In the genomic region with DNA sequence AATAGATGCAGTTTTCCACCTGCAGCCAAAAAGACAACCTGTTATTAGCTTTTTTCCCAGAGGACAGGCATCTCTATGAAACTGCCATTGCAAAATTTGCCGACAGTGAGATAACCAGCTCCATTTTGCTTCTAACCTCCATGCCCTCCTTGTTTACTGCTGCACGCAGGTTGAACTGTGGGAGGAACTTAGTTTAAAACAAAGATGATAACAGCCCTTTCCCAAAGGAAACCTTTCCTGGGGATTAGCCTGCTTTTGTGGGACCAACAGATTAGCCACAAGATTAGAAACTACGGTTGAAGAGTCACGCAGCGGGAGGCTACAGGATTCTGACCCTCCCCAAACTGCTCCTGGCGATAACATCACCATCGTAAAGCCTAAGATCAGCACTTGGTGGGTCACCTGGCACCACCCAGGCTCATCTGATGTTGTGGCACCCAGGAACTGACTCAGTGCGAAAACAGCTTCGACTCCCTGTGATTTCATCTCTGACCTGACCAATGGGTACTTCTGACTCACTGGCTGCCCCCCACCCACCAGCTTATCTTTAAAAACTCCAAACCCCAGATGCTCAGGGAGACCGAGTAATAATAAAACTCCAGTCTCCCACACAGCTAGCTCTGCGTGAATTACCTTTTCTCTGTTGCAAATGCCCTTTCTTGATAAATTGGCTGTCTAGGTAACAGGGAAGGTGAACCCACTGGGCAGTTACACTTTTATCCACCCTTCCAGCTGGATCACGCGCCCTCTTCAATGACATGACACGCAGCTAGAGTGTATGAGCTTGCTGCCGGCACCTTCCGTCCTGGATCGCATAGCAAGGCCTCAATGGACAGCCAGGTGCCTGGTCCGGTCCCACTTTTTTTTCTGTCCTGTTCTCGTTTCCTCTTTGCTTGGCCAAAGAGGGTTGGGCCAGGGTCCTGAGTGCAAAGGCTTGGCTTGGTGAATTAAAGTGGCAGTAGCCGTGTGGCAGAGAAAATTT, we compare ENCODE assay signal across 8 cellular contexts. TPM values are rescaled to one million over a fixed set of nuclear protein-coding genes. Genes with fewer than 3 reads are reported as not detected.
DNase-seq lines count a peak whose midpoint lies in the region; ATAC-seq, FAIRE-seq and TF ChIP-seq lines count a peak whose summit lies in the region.

No MANE protein-coding gene starts in this region.

- H3K4me2 ChIP-seq in K562 (ENCODE audit: insufficient read depth, low read length), result peak overlapping the region; percentile 86
- H3K4me2 ChIP-seq in mesenchymal stem cell (ENCODE audit: low read length, poor library complexity, severe bottlenecking), result peak overlapping the region; percentile 86

- in situ Hi-C loops in K562 (cut with MboI), result no loop called here

- no peak overlapping the region for H3K14ac ChIP-seq in mesenchymal stem cell (ENCODE audit: low read length in 2 of 2)

- H4K8ac ChIP-seq in mesenchymal stem cell (ENCODE audit: low read length), result no peak overlapping the region

- H3K4me3 ChIP-seq in SK-N-MC (peak overlapping the region; percentile 96), K562 (peak overlapping the region; percentile 84), mesenchymal stem cell (ENCODE audit: insufficient read depth in 1 of 2, low read depth in 1 of 2, low read length in 2 of 2) (peak overlapping the region in 1 of 2 experiments; percentile 96)

- no peak overlapping the region for H3K27ac ChIP-seq in SK-N-MC
- peak overlapping the region; percentile 68 for H3K27ac ChIP-seq in K562 (ENCODE audit: extremely low read depth, low read depth, low read length)
- peak overlapping the region; percentile 35 for H3K27ac ChIP-seq in mesenchymal stem cell (ENCODE audit: low read length, poor library complexity, severe bottlenecking)

- peaks cover 28% of the 10 kb centered on the region; the same call in 2 of the 3 replicates for H3K79me2 ChIP-seq in K562 (ENCODE audit: control insufficient read depth, insufficient read depth, low read length)

- peaks cover 76% of the 10 kb centered on the region for H3K4me1 Mint-ChIP-seq in stimulated activated naive CD8-positive, alpha-beta T cell treated with anti-CD3 and anti-CD28 coated beads, Interleukin-15, amount 100 ng/mL, for 72 hours

- H2BK120ac ChIP-seq in mesenchymal stem cell (ENCODE audit: low read depth, low read length), result no peak overlapping the region

- peak; percentile 84 for FAIRE-seq in K562 (lab: Jason Lieb, UNC)

- TF ChIP-seq RAD21 in K562 (CRISPR knock-in tag; conservative IDR thresholded peaks at IDR 0.05 in 1 of 2, IDR thresholded peaks at IDR 0.05 in 1 of 2), result no peak

- TF ChIP-seq EP300 in K562 (IDR thresholded peaks at IDR 0.05; ENCODE audit: low read length), result peak; percentile 10; the same call in 1 of the 2 replicates

- DNase-seq in SK-N-MC (ENCODE audit: low read depth, low spot score) (no peak), K562 (ENCODE audit: extremely low read depth in 1 of 4, low spot score in 3 of 4) (peak in 2 of 4 experiments; percentile 64 to 81), mesenchymal stem cell (no peak), NCI-H146 treated with DMSO at 0.1 percent for 48 hours (lab: John Stamatoyannopoulos, UW; ENCODE audit: unreplicated experiment) (no peak)
- peak; percentile 64 to 88 for DNase-seq in stimulated activated naive CD8-positive, alpha-beta T cell treated with anti-CD3 and anti-CD28 coated beads, Interleukin-15, amount 100 ng/mL, for 72 hours

- H3K9me1 ChIP-seq in K562 (ENCODE audit: control insufficient read depth, insufficient read depth, low read length), result no peaks in the 10 kb centered on the region

- peaks cover 17% of the 10 kb centered on the region; the same call in 1 of the 2 replicates for H4K20me1 ChIP-seq in K562 (replicated peaks; ENCODE audit: control insufficient read depth, insufficient read depth, low read length)

- H3K27me3 ChIP-seq in K562 (ENCODE audit: control insufficient read depth in 2 of 2, insufficient read depth in 2 of 2, low read length in 2 of 2) (no peaks in the 10 kb centered on the region), mesenchymal stem cell (ENCODE audit: control insufficient read depth in 1 of 2, insufficient read depth in 1 of 2, low read length in 2 of 2) (no peaks in the 10 kb centered on the region)

- H2BK5ac ChIP-seq in mesenchymal stem cell (ENCODE audit: low read depth, low read length, poor library complexity, severe bottlenecking), result no peak overlapping the region

- peak; percentile 50 for TF ChIP-seq POLR2A in GM19193 (IDR thresholded peaks at IDR 0.05; ENCODE audit: extremely low read depth, insufficient read depth, insufficient read length)
- peak; percentile 31; the same call in 1 of the 2 replicates for TF ChIP-seq POLR2A in K562 (conservative IDR thresholded peaks at IDR 0.05)

- H3K4ac ChIP-seq in mesenchymal stem cell (ENCODE audit: low read depth in 1 of 2, low read length in 2 of 2), result peak overlapping the region in 1 of 2 experiments; percentile 81

- ATAC-seq in K562, result peak; percentile 4
- ATAC-seq in stimulated activated naive CD8-positive, alpha-beta T cell treated with anti-CD3 and anti-CD28 coated beads, Interleukin-15, amount 100 ng/mL, for 72 hours, result peak; percentile 76
- ATAC-seq in HG02884 (IDR thresholded peaks at IDR 0.05; ENCODE audit: unreplicated experiment), result no peak
- no peak for ATAC-seq in GM18858 (IDR thresholded peaks at IDR 0.05; ENCODE audit: unreplicated experiment)

- POLR2A ChIA-PET in K562 (lab: Yijun Ruan, JAX), result interaction anchor here (0.6 to 2.7 kb wide), 12 partner anchors 9 to 397 kb away, joined by 3 to 30 read pairs (median 3); partner anchors contain the start of genes GRK4 and NOP14

- peak overlapping the region; percentile 29 for H2AK5ac ChIP-seq in mesenchymal stem cell (ENCODE audit: low read length, severe bottlenecking)

- no peak for TF ChIP-seq CTCF in K562 (IDR thresholded peaks at IDR 0.05 in 2 of 3, conservative IDR thresholded peaks at IDR 0.05 in 1 of 3; ENCODE audit: insufficient read depth in 2 of 3, low read depth in 1 of 3, low read length in 3 of 3)

- H3K18ac ChIP-seq in mesenchymal stem cell (ENCODE audit: low read depth in 1 of 2, low read length in 2 of 2), result no peak overlapping the region

- H3K36me3 ChIP-seq in SK-N-MC (ENCODE audit: insufficient read depth, low read length) (peaks cover 34% of the 10 kb centered on the region), K562 (ENCODE audit: control insufficient read depth, insufficient read depth, low read length) (peaks cover 62% of the 10 kb centered on the region), mesenchymal stem cell (ENCODE audit: control insufficient read depth in 1 of 2, insufficient read depth in 2 of 2, low read depth in 1 of 2, low read length in 2 of 2) (peaks cover 63 to 68% of the 10 kb centered on the region in 2 experiments)

- no peaks in the 10 kb centered on the region for H3K9me3 ChIP-seq in SK-N-MC (ENCODE audit: low read depth, low read length)
- H3K9me3 ChIP-seq in K562 (replicated peaks; ENCODE audit: control insufficient read depth, insufficient read depth, low read depth, low read length), result no peaks in the 10 kb centered on the region
- no peaks in the 10 kb centered on the region for H3K9me3 ChIP-seq in mesenchymal stem cell (ENCODE audit: control insufficient read depth, low read length)

- H4K91ac ChIP-seq in mesenchymal stem cell (ENCODE audit: low read length), result no peak overlapping the region

- no peak overlapping the region for H2BK12ac ChIP-seq in mesenchymal stem cell (ENCODE audit: low read length in 2 of 2)

- H3K4me1 ChIP-seq in K562 (replicated peaks in 1 of 2; ENCODE audit: control insufficient read depth in 2 of 2, insufficient read depth in 2 of 2, low read length in 2 of 2) (peaks cover 17 to 66% of the 10 kb centered on the region in 2 experiments; a peak in 4 of 5 replicates), mesenchymal stem cell (ENCODE audit: control insufficient read depth, insufficient read depth, low read depth, low read length) (peaks cover 54% of the 10 kb centered on the region)

- H2AFZ ChIP-seq in K562 (ENCODE audit: low read depth, low read length), result no peak overlapping the region
- no peak overlapping the region for H2AFZ ChIP-seq in mesenchymal stem cell (ENCODE audit: low read depth, low read length)

- H3K4me3 Mint-ChIP-seq in stimulated activated naive CD8-positive, alpha-beta T cell treated with anti-CD3 and anti-CD28 coated beads, Interleukin-15, amount 100 ng/mL, for 72 hours, result peak overlapping the region; percentile 89 to 91

- H3K9ac ChIP-seq in SK-N-MC (ENCODE audit: insufficient read length), result peak overlapping the region; percentile 93
- peak overlapping the region; percentile 77 to 99; a peak in 3 of 4 replicates for H3K9ac ChIP-seq in K562 (ENCODE audit: insufficient read depth in 1 of 2, low read depth in 2 of 2, low read length in 2 of 2)
- H3K9ac ChIP-seq in mesenchymal stem cell (ENCODE audit: low read length), result peak overlapping the region; percentile 95

- no peaks in the 10 kb centered on the region for H3K27me3 Mint-ChIP-seq in stimulated activated naive CD8-positive, alpha-beta T cell treated with anti-CD3 and anti-CD28 coated beads, Interleukin-15, amount 100 ng/mL, for 72 hours

- CTCF ChIA-PET in K562 (lab: Yijun Ruan, JAX; ENCODE audit: low intra/inter-chr PET ratio), result no interaction called here

- H3K23ac ChIP-seq in mesenchymal stem cell (ENCODE audit: low read length in 2 of 2), result no peak overlapping the region

- WGBS in K562 (ENCODE audit: insufficient coverage, low coverage, missing lambda C conversion rate), result 11% methylated on average over 20 of the region's 20 CpGs
- WGBS in mesenchymal stem cell, result 85% methylated on average over 20 of the region's 20 CpGs

- H2BK15ac ChIP-seq in mesenchymal stem cell (ENCODE audit: low read depth, poor library complexity, severe bottlenecking), result no peak overlapping the region

- H3K79me1 ChIP-seq in mesenchymal stem cell (replicated peaks; ENCODE audit: low read length, poor library complexity, severe bottlenecking), result peaks cover 24% of the 10 kb centered on the region

- TSS peak; percentile 72 for BruUV-seq in K562 (replicated peaks; lab: Mats Ljungman, UMichigan)

- peak overlapping the region; percentile 95 to 97 for H3K27ac Mint-ChIP-seq in stimulated activated naive CD8-positive, alpha-beta T cell treated with anti-CD3 and anti-CD28 coated beads, Interleukin-15, amount 100 ng/mL, for 72 hours

- intact Hi-C loops in K562 (cut with micrococcal nuclease), result loop anchor here (1.0 kb wide), 1 partner anchor 172 kb away; no protein-coding TSS in a partner anchor

- H3K9me3 Mint-ChIP-seq in stimulated activated naive CD8-positive, alpha-beta T cell treated with anti-CD3 and anti-CD28 coated beads, Interleukin-15, amount 100 ng/mL, for 72 hours, result no peaks in the 10 kb centered on the region

RNA-seq across cellular contexts. Expression of gene NOP14, which starts 27.2 kb away (rescaled TPM):
- 31.1 and 38.1 TPM in 2 replicates for total RNA-seq in K562 (2011; cell fraction: chromatin; rRNA removed; ENCODE audit: low replicate concordance)
- total RNA-seq in K562 (2011; cell fraction: nucleolus; rRNA removed), result 16.3 and 18.0 TPM in 2 replicates
- total RNA-seq in K562 (2011; cell fraction: nucleoplasm; rRNA removed), result 15.6 and 17.2 TPM in 2 replicates
- total RNA-seq in K562 (2014; rRNA removed) (50.9 and 56.1 TPM in 2 replicates), K562 (2014; rRNA removed; fragmentation: Illumina TruSeq; extraction: Trizol) (53.8 and 55.0 TPM in 2 replicates), K562 (2015; rRNA removed; fragmentation: Illumina TruSeq; extraction: Trizol) (61.1 and 61.7 TPM in 2 replicates), K562 (2021) (69.8 and 76.0 TPM in 2 replicates)
- polyA plus RNA-seq in K562 (2011; rRNA removed) (13.4 and 15.2 TPM in 2 replicates), K562 (2014; fragmentation: Illumina TruSeq; extraction: Trizol) (62.1 and 62.4 TPM in 2 replicates), K562 (2014; fragmentation: Nextera tagmentation; extraction: Ambion mirVana) (10 to 100 TPM; 12.7 to 12.9 TPM), K562 (2014; rRNA removed) (30.1 and 33.3 TPM in 2 replicates)
- 9.5 and 9.6 TPM in 2 replicates for polyA plus RNA-seq in K562 (2011; cell fraction: cytosol; rRNA removed)
- polyA plus RNA-seq in K562 (2011; cell fraction: nucleus; rRNA removed), result 22.6 and 28.3 TPM in 2 replicates
- 43.6 and 52.5 TPM in 2 replicates for polyA plus RNA-seq in K562 (2012)
- 32.6 and 36.6 TPM in 2 replicates for polyA minus RNA-seq in K562 (2011; rRNA and poly(A)+ RNA removed)
- 25.7 and 27.8 TPM in 2 replicates for polyA minus RNA-seq in K562 (2011; cell fraction: cytosol; rRNA and poly(A)+ RNA removed)
- 11.3 and 11.9 TPM in 2 replicates for polyA minus RNA-seq in K562 (2011; cell fraction: nucleus; rRNA and poly(A)+ RNA removed)
- polyA plus RNA-seq in mesenchymal stem cell (2013, experiment 1 of 2), result 32.6 TPM
- polyA plus RNA-seq in mesenchymal stem cell (2013, experiment 2 of 2), result 33.3 TPM

RNA-seq across cellular contexts. Expression of gene GRK4, which starts 27.3 kb away (rescaled TPM):
- total RNA-seq in K562 (2011; cell fraction: chromatin; rRNA removed; ENCODE audit: low replicate concordance), result 7.9 and 8.5 TPM in 2 replicates
- total RNA-seq in K562 (2011; cell fraction: nucleolus; rRNA removed), result 6.2 and 7.8 TPM in 2 replicates
- total RNA-seq in K562 (2011; cell fraction: nucleoplasm; rRNA removed), result 7.3 and 8.0 TPM in 2 replicates
- total RNA-seq in K562 (2014; rRNA removed), result 2.5 and 3.1 TPM in 2 replicates
- total RNA-seq in K562 (2014; rRNA removed; fragmentation: Illumina TruSeq; extraction: Trizol), result 4.5 and 4.6 TPM in 2 replicates
- total RNA-seq in K562 (2015; rRNA removed; fragmentation: Illumina TruSeq; extraction: Trizol), result 3.3 and 3.6 TPM in 2 replicates
- total RNA-seq in K562 (2021), result 4.8 and 4.9 TPM in 2 replicates
- 3.3 and 4.0 TPM in 2 replicates for polyA plus RNA-seq in K562 (2011; rRNA removed)
- 2.0 and 3.8 TPM in 2 replicates for polyA plus RNA-seq in K562 (2011; cell fraction: cytosol; rRNA removed)
- 2.5 and 2.9 TPM in 2 replicates for polyA plus RNA-seq in K562 (2011; cell fraction: nucleus; rRNA removed)
- 3.1 and 3.7 TPM in 2 replicates for polyA plus RNA-seq in K562 (2012)
- polyA plus RNA-seq in K562 (2014; fragmentation: Illumina TruSeq; extraction: Trizol), result 2.6 and 3.0 TPM in 2 replicates
- polyA plus RNA-seq in K562 (2014; fragmentation: Nextera tagmentation; extraction: Ambion mirVana), result 1 to 10 TPM; 1.1 to 1.2 TPM
- 2.6 and 2.9 TPM in 2 replicates for polyA plus RNA-seq in K562 (2014; rRNA removed)
- 3.0 and 3.2 TPM in 2 replicates for polyA minus RNA-seq in K562 (2011; rRNA and poly(A)+ RNA removed)
- polyA minus RNA-seq in K562 (2011; cell fraction: cytosol; rRNA and poly(A)+ RNA removed), result 2.3 and 2.4 TPM in 2 replicates
- 1.9 and 3.2 TPM in 2 replicates for polyA minus RNA-seq in K562 (2011; cell fraction: nucleus; rRNA and poly(A)+ RNA removed)
- 3.6 TPM for polyA plus RNA-seq in mesenchymal stem cell (2013, experiment 1 of 2)
- polyA plus RNA-seq in mesenchymal stem cell (2013, experiment 2 of 2), result 3.7 TPM

Comparison
In these comparisons a context has a peak if more than half of its experiments do, and no peak if none do; other contexts are left out.
1. DNase-seq: peak in stimulated activated naive CD8-positive, alpha-beta T cell treated with anti-CD3 and anti-CD28 coated beads, Interleukin-15, amount 100 ng/mL, for 72 hours (2 of 2); none in SK-N-MC (single experiment), mesenchymal stem cell (single experiment) and NCI-H146 treated with DMSO at 0.1 percent for 48 hours (single experiment).
2. ATAC-seq: peak in K562 (single experiment) and stimulated activated naive CD8-positive, alpha-beta T cell treated with anti-CD3 and anti-CD28 coated beads, Interleukin-15, amount 100 ng/mL, for 72 hours (single experiment); none in HG02884 (single experiment) and GM18858 (single experiment).
3. Peak in every context shown above with its lines, with median percentiles within 50 percentile points of each other: H3K9ac ChIP-seq.